In genomic region chr7:96329189-96329588, GRCh38 we compare ENCODE assay signal across 23 cellular contexts.
"Had no signal": no experiment of that assay in that cellular context is flagged by ENCODE, and none has a peak within 500 bp of the region (broad histone marks: within the 10 kb centered on the region; RNA-seq: fewer than 3 reads in every experiment).

No MANE protein-coding gene starts in this region.

- H3K4me3 Mint-ChIP-seq: activated CD4-positive, alpha-beta T cell treated with anti-CD3 and anti-CD28 coated beads, Interleukin-2, amount 10 ng/mL, durations not matched to agents 24 days and 14 days; activated CD8-positive, alpha-beta T cell treated with anti-CD3 and anti-CD28 coated beads, Interleukin-2, amount 10 ng/mL, durations not matched to agents 7 days and 5 days; activated naive CD4-positive, alpha-beta T cell treated with anti-CD3 and anti-CD28 coated beads, Interleukin-2, amount 50 U/mL, for 24 hours; naive thymus-derived CD4-positive, alpha-beta T cell had no signal

- H3K27me3 ChIP-seq: left lung, ovary, transverse colon had no signal

- ATAC-seq: activated CD8-positive, alpha-beta T cell treated with anti-CD3 and anti-CD28 coated beads, Interleukin-2, amount 10 ng/mL, durations not matched to agents 7 days and 5 days; left lung; mucosa of descending colon; naive thymus-derived CD4-positive, alpha-beta T cell; sciatic nerve; stimulated activated naive CD8-positive, alpha-beta T cell treated with anti-CD3 and anti-CD28 coated beads, Interleukin-15, Interleukin-2, amounts not matched to agents 100 U/mL and 50 U/mL, for 24 hours had no signal

- H3K9me3 Mint-ChIP-seq: activated naive CD4-positive, alpha-beta T cell treated with anti-CD3 and anti-CD28 coated beads, Interleukin-2, amount 50 U/mL, for 24 hours had no signal

- H3K9me3 ChIP-seq: left lung, mucosa of descending colon, ovary, transverse colon had no signal

- H3K27ac Mint-ChIP-seq: activated CD4-positive, alpha-beta T cell treated with anti-CD3 and anti-CD28 coated beads, Interleukin-2, amount 10 ng/mL, durations not matched to agents 24 days and 14 days; activated CD8-positive, alpha-beta T cell treated with anti-CD3 and anti-CD28 coated beads, Interleukin-2, amount 10 ng/mL, durations not matched to agents 7 days and 5 days; activated naive CD4-positive, alpha-beta T cell treated with anti-CD3 and anti-CD28 coated beads, Interleukin-2, amount 50 U/mL, for 24 hours; naive thymus-derived CD4-positive, alpha-beta T cell had no signal

- H3K36me3 Mint-ChIP-seq: activated naive CD4-positive, alpha-beta T cell treated with anti-CD3 and anti-CD28 coated beads, Interleukin-2, amount 50 U/mL, for 24 hours; naive thymus-derived CD4-positive, alpha-beta T cell had no signal

- H3K4me3 ChIP-seq: left lung, mucosa of descending colon, ovary, transverse colon had no signal

- DNase-seq: activated CD4-positive, alpha-beta T cell treated with anti-CD3 and anti-CD28 coated beads, Interleukin-2, amount 10 ng/mL, durations not matched to agents 24 days and 14 days; activated CD4-positive, CD25-positive, alpha-beta regulatory T cell; activated CD8-positive, alpha-beta memory T cell treated with anti-CD3 and anti-CD28 coated beads, Interleukin-2, amount 50 U/mL, for 4 hours; activated CD8-positive, alpha-beta T cell treated with anti-CD3 and anti-CD28 coated beads, Interleukin-2, amount 10 ng/mL, durations not matched to agents 7 days and 5 days; activated effector memory CD4-positive, alpha-beta T cell treated with anti-CD3 and anti-CD28 coated beads, Interleukin-2, amount 50 U/mL, for 16 hours; activated T-cell treated with anti-CD3 and anti-CD28 coated beads, Interleukin-2, amount 50 U/mL, for 48 hours; central memory CD4-positive, alpha-beta T cell; cortex of kidney; effector CD4-positive, alpha-beta T cell; foreskin fibroblast; glutamatergic neuron; hypothalamus; kidney; left lung; mammary epithelial cell; mucosa of descending colon; naive thymus-derived CD4-positive, alpha-beta T cell; ovary; stimulated activated naive CD8-positive, alpha-beta T cell treated with anti-CD3 and anti-CD28 coated beads, Interleukin-15, Interleukin-2, amounts not matched to agents 100 U/mL and 50 U/mL, for 24 hours; transverse colon had no signal

- FAIRE-seq: endothelial cell of umbilical vein, kidney had no signal

- H3K27ac ChIP-seq: left lung, ovary had no signal

- H3K4me1 Mint-ChIP-seq: activated naive CD4-positive, alpha-beta T cell treated with anti-CD3 and anti-CD28 coated beads, Interleukin-2, amount 50 U/mL, for 24 hours had no signal

- H3K36me3 ChIP-seq: left lung, ovary, transverse colon had no signal
